Comparison of ENCODE assay signal across 8 cellular contexts in the genomic region with DNA sequence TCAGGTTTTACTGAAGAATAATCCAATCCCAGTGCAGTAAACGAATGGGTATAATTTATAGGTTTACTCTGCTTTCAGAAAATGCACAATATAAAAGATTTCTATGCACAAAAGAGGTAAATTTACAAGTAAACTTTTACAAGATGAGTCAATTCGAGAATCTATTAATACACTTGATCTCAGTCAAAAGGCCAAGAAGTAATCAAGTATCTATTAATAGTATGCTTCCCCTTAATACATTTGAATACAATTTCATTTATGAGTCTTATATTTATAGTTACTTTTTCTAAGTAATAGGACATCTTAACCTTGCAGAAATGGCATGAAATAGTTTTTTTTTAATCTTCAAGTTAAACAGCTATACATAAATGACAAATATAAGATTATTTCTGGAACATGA.
"Had no signal": no experiment of that assay in that cellular context is flagged by ENCODE, and none has a peak within 500 bp of the region (broad histone marks: within the 10 kb centered on the region; RNA-seq: fewer than 3 reads in every experiment).

No MANE protein-coding gene starts in this region.

- DNase-seq: IMR-90, KBM-7, KG1 had no signal

- H3K4me2 ChIP-seq: KMS-11 had no signal

- H3K27ac ChIP-seq: HL-60, KMS-11 had no signal

- H3K9ac ChIP-seq: KMS-11 had no signal

- ATAC-seq: HepG2, K562 had no signal

- H3K4me3 ChIP-seq: K562 had no signal

- FAIRE-seq: HepG2, HTR-8/SVneo, K562 had no signal
